Comparison of ENCODE assay signal across 1 cellular context in genomic region chr1:158005249-158005648, GRCh38.
TF ChIP-seq lines count a peak whose summit lies in the region.

No MANE protein-coding gene starts in this region.

TF ChIP-seq in IMR-90, 13 proteins besides CTCF, POLR2A, EP300 and RAD21:
- TF ChIP-seq FOS (IDR thresholded peaks at IDR 0.05; ENCODE audit: low read depth, low read length): no peak
- TF ChIP-seq RCOR1 (IDR thresholded peaks at IDR 0.05; ENCODE audit: insufficient replicate concordance, low read length): no peak
- no peak for TF ChIP-seq MXI1 (IDR thresholded peaks at IDR 0.05; ENCODE audit: borderline replicate concordance, low read depth, low read length)
- no peak for TF ChIP-seq NFE2L2 (IDR thresholded peaks at IDR 0.05; ENCODE audit: low read depth, low read length)
- TF ChIP-seq CHD1 (IDR thresholded peaks at IDR 0.05; ENCODE audit: low read depth, low read length): no peak
- no peak for TF ChIP-seq RFX5 (IDR thresholded peaks at IDR 0.05; ENCODE audit: low read depth, low read length)
- no peak for TF ChIP-seq SMC3 (IDR thresholded peaks at IDR 0.05; ENCODE audit: low read depth, low read length)
- no peak for TF ChIP-seq CEBPB (IDR thresholded peaks at IDR 0.05; ENCODE audit: low read depth, low read length)
- no peak for TF ChIP-seq MAFK (IDR thresholded peaks at IDR 0.05; ENCODE audit: low read depth, low read length)
- no peak for TF ChIP-seq ELK1 (IDR thresholded peaks at IDR 0.05; ENCODE audit: borderline replicate concordance, low read depth, low read length)
- no peak for TF ChIP-seq BHLHE40 (IDR thresholded peaks at IDR 0.05; ENCODE audit: low read depth, low read length)
- no peak for TF ChIP-seq MAZ (IDR thresholded peaks at IDR 0.05; ENCODE audit: borderline replicate concordance, low read depth, low read length)
- TF ChIP-seq USF2 (IDR thresholded peaks at IDR 0.05; ENCODE audit: low read depth, low read length): no peak
TF ChIP-seq in IMR-90: peak in this region for 0.
